ENCODE assay signal across 26 cellular contexts in genomic region chr3:120796944-120797343, GRCh38.
"Had no signal": no experiment of that assay in that cellular context is flagged by ENCODE, and none has a peak within 500 bp of the region (broad histone marks: within the 10 kb centered on the region; RNA-seq: fewer than 3 reads in every experiment).

No MANE protein-coding gene starts in this region.

- H3K4me3 Mint-ChIP-seq: immature natural killer cell; naive thymus-derived CD4-positive, alpha-beta T cell; nephron; stimulated activated naive CD8-positive, alpha-beta T cell treated with anti-CD3 and anti-CD28 coated beads, Interleukin-15, amount 100 ng/mL, for 72 hours had no signal

- H3K27ac Mint-ChIP-seq: immature natural killer cell; naive thymus-derived CD4-positive, alpha-beta T cell; nephron had no signal

- H3K4me1 Mint-ChIP-seq: immature natural killer cell, nephron had no signal

- ATAC-seq: foreskin keratinocyte; gastroesophageal sphincter; left lobe of liver; naive thymus-derived CD4-positive, alpha-beta T cell; right cardiac atrium; stimulated activated naive CD8-positive, alpha-beta T cell treated with anti-CD3 and anti-CD28 coated beads, Interleukin-15, amount 100 ng/mL, for 72 hours; upper lobe of right lung had no signal

- DNase-seq: dermis blood vessel endothelial cell; effector memory CD4-positive, alpha-beta T cell; foreskin keratinocyte; immature natural killer cell; islet precursor cell; kidney glomerular epithelial cell; mesenchymal stem cell; midbrain; naive thymus-derived CD4-positive, alpha-beta T cell; right cardiac atrium; sigmoid colon; stimulated activated CD4-positive, alpha-beta T cell treated with anti-CD3 and anti-CD28 coated beads, Interleukin-15, amount 100 ng/mL, for 24 hours; stimulated activated CD4-positive, alpha-beta T cell treated with anti-CD3 and anti-CD28 coated beads, Interleukin-4, amount 100 ng/mL, for 1 hour; stimulated activated CD8-positive, alpha-beta memory T cell treated with anti-CD3 and anti-CD28 coated beads, Interleukin-4, amount 100 ng/mL, for 48 hours; stimulated activated naive CD4-positive, alpha-beta T cell; stimulated activated naive CD8-positive, alpha-beta T cell treated with anti-CD3 and anti-CD28 coated beads, Interleukin-15, amount 100 ng/mL, for 72 hours; transverse colon; upper lobe of right lung; uterus had no signal

- H3K9me3 Mint-ChIP-seq: immature natural killer cell; naive thymus-derived CD4-positive, alpha-beta T cell; nephron; stimulated activated naive CD8-positive, alpha-beta T cell treated with anti-CD3 and anti-CD28 coated beads, Interleukin-15, amount 100 ng/mL, for 72 hours had no signal

- H3K27ac ChIP-seq: coronary artery, esophagus muscularis mucosa, foreskin keratinocyte, gastroesophageal sphincter, prostate gland, sigmoid colon, suprapubic skin, upper lobe of right lung, uterus had no signal

- H3K27me3 Mint-ChIP-seq: stimulated activated naive CD8-positive, alpha-beta T cell treated with anti-CD3 and anti-CD28 coated beads, Interleukin-15, amount 100 ng/mL, for 72 hours had no signal

- H3K36me3 Mint-ChIP-seq: immature natural killer cell; naive thymus-derived CD4-positive, alpha-beta T cell had no signal
